18 cellular contexts compared by ENCODE assay signal in genomic region chr12:68638721-68639395, GRCh38. TPM values are rescaled to one million over a fixed set of nuclear protein-coding genes. Genes with fewer than 3 reads are reported as not detected.
DNase-seq lines count a peak whose midpoint lies in the region; ATAC-seq, FAIRE-seq and TF ChIP-seq lines count a peak whose summit lies in the region.
"Had no signal": no experiment of that assay in that cellular context is flagged by ENCODE, and none has a peak within 500 bp of the region (broad histone marks: within the 10 kb centered on the region; RNA-seq: fewer than 3 reads in every experiment).

No MANE protein-coding gene starts in this region.

- WGBS in sigmoid colon, 2 donors: 84% methylated on average over 12 of the region's 12 CpGs

- TF ChIP-seq CTCF in CD8-positive, alpha-beta T cell (IDR thresholded peaks at IDR 0.05): no peak
- TF ChIP-seq CTCF in astrocyte (IDR thresholded peaks at IDR 0.05; ENCODE audit: insufficient read depth, low read depth, low read length) (no peak), sigmoid colon (IDR thresholded peaks at IDR 0.05) (no peak)

- no peak for FAIRE-seq in astrocyte (lab: Jason Lieb, UNC)

- POLR2A ChIA-PET in CD8-positive, alpha-beta T cell (lab: Charles Lee): interaction anchor here (0.7 to 1.5 kb wide), 9 partner anchors 10 to 607 kb away, joined by 3 to 6 read pairs (median 4); partner anchors contain the start of genes RAP1B and SLC35E3
- POLR2A ChIA-PET in naive thymus-derived CD8-positive, alpha-beta T cell (lab: Charles Lee): interaction anchor here (1.0 to 2.2 kb wide), 3 partner anchors 24 to 51 kb away, joined by 3 to 11 read pairs (median 4); partner anchors contain the start of gene RAP1B

- no peak for DNase-seq in CD8-positive, alpha-beta T cell
- peak; percentile 30 for DNase-seq in LHCN-M2 (ENCODE audit: low read depth)
- peak; percentile 59 for DNase-seq in astrocyte (ENCODE audit: low read depth)
- DNase-seq in naive thymus-derived CD8-positive, alpha-beta T cell: no peak
- DNase-seq in GM03348 (ENCODE audit: low spot score): no peak
- no peak for DNase-seq in SW 1271 (lab: John Stamatoyannopoulos, UW)
- no peak for DNase-seq in sigmoid colon
- DNase-seq: activated naive CD4-positive, alpha-beta T cell treated with anti-CD3 and anti-CD28 coated beads for 36 hours; glutamatergic neuron; KBM-7; kidney glomerular epithelial cell; NCI-H187; stimulated activated CD4-positive, alpha-beta T cell treated with anti-CD3 and anti-CD28 coated beads, Interleukin-4, amount 100 ng/mL, for 1 hour had no signal

- H3K9ac ChIP-seq in astrocyte (ENCODE audit: low read length): no peak overlapping the region

- peaks cover 83% of the 10 kb centered on the region for H4K20me1 ChIP-seq in astrocyte (ENCODE audit: insufficient read depth, low read length)

- TF ChIP-seq POLR2A in sigmoid colon (IDR thresholded peaks at IDR 0.05): no peak

- peaks cover 39% of the 10 kb centered on the region for H3K36me3 Mint-ChIP-seq in CD8-positive, alpha-beta T cell
- H3K36me3 Mint-ChIP-seq in astrocyte (ENCODE audit: low read depth, unreplicated experiment): peaks cover 3% of the 10 kb centered on the region
- H3K36me3 Mint-ChIP-seq in naive thymus-derived CD8-positive, alpha-beta T cell: peaks cover 0 to 62% (median 9%) of the 10 kb centered on the region in 3 donors

- no peaks in the 10 kb centered on the region for H3K36me3 ChIP-seq in CD8-positive, alpha-beta T cell (ENCODE audit: insufficient read depth, low read length)
- peaks cover 2% of the 10 kb centered on the region for H3K36me3 ChIP-seq in astrocyte (ENCODE audit: insufficient read depth, low read length)
- H3K36me3 ChIP-seq in sigmoid colon: peaks cover 0 to 3% (median 0%) of the 10 kb centered on the region in 4 donors
- H3K36me3 ChIP-seq: right atrium auricular region had no signal

- peak overlapping the region; percentile 20 for H3K27ac ChIP-seq in CD8-positive, alpha-beta T cell (ENCODE audit: low read depth, low read length)
- H3K27ac ChIP-seq in astrocyte (ENCODE audit: low read depth, low read length) (no peak overlapping the region), sigmoid colon (peak overlapping the region in 1 of 4 donors; percentile 17)
- H3K27ac ChIP-seq: epithelial cell of prostate, right atrium auricular region, RWPE1 had no signal

- peak overlapping the region; percentile 54 for H3K4me3 Mint-ChIP-seq in CD8-positive, alpha-beta T cell
- no peak overlapping the region for H3K4me3 Mint-ChIP-seq in astrocyte (ENCODE audit: unreplicated experiment)
- H3K4me3 Mint-ChIP-seq in naive thymus-derived CD8-positive, alpha-beta T cell: peak overlapping the region; percentile 31 to 80 (median 72)
- H3K4me3 Mint-ChIP-seq: activated naive CD4-positive, alpha-beta T cell treated with anti-CD3 and anti-CD28 coated beads for 36 hours; CD14-positive monocyte; nephron had no signal

- CTCF ChIA-PET in CD8-positive, alpha-beta T cell (lab: Charles Lee): interaction anchor here (0.6 to 0.8 kb wide), 4 partner anchors 16 to 175 kb away, joined by 3 to 5 read pairs (median 3); no protein-coding TSS in a partner anchor

- peak overlapping the region; percentile 14 for H3K4me3 ChIP-seq in CD8-positive, alpha-beta T cell (ENCODE audit: low read depth, low read length)
- H3K4me3 ChIP-seq in astrocyte (ENCODE audit: insufficient read depth, low read depth, low read length) (no peak overlapping the region), sigmoid colon (no peak overlapping the region)
- H3K4me3 ChIP-seq: right atrium auricular region had no signal

- H3K27ac Mint-ChIP-seq in CD8-positive, alpha-beta T cell: peak overlapping the region; percentile 85
- H3K27ac Mint-ChIP-seq in astrocyte (ENCODE audit: unreplicated experiment): peak overlapping the region; percentile 94
- H3K27ac Mint-ChIP-seq in naive thymus-derived CD8-positive, alpha-beta T cell: peak overlapping the region; percentile 66 to 93 (median 82)

- no peak for TF ChIP-seq EP300 in sigmoid colon (IDR thresholded peaks at IDR 0.05)

- H3K4me1 ChIP-seq in CD8-positive, alpha-beta T cell (ENCODE audit: insufficient read depth, low read length): peaks cover 90% of the 10 kb centered on the region
- H3K4me1 ChIP-seq in astrocyte (ENCODE audit: insufficient read depth, low read length): peaks cover 4% of the 10 kb centered on the region
- peaks cover 0 to 92% (median 72%) of the 10 kb centered on the region in 4 donors for H3K4me1 ChIP-seq in sigmoid colon

- H3K4me2 ChIP-seq in astrocyte (ENCODE audit: low read length): no peak overlapping the region

- H3K27me3 Mint-ChIP-seq in CD8-positive, alpha-beta T cell (ENCODE audit: low read depth): no peaks in the 10 kb centered on the region
- H3K27me3 Mint-ChIP-seq in astrocyte (ENCODE audit: low read depth, unreplicated experiment): no peaks in the 10 kb centered on the region
- H3K27me3 Mint-ChIP-seq in naive thymus-derived CD8-positive, alpha-beta T cell: no peaks in the 10 kb centered on the region

- H2AFZ ChIP-seq in astrocyte (ENCODE audit: low read depth, low read length): no peak overlapping the region

- H3K4me1 Mint-ChIP-seq in CD8-positive, alpha-beta T cell (ENCODE audit: low read depth): peaks cover 89% of the 10 kb centered on the region
- peaks cover 47% of the 10 kb centered on the region for H3K4me1 Mint-ChIP-seq in astrocyte (ENCODE audit: low read depth, unreplicated experiment)
- H3K4me1 Mint-ChIP-seq in naive thymus-derived CD8-positive, alpha-beta T cell: peaks cover 28 to 97% (median 77%) of the 10 kb centered on the region in 4 donors

- no peaks in the 10 kb centered on the region for H3K9me3 ChIP-seq in CD8-positive, alpha-beta T cell (ENCODE audit: low read length)
- H3K9me3 ChIP-seq in astrocyte (ENCODE audit: insufficient read depth, low read depth, low read length) (no peaks in the 10 kb centered on the region), sigmoid colon (no peaks in the 10 kb centered on the region)
- H3K9me3 ChIP-seq: right atrium auricular region had no signal

- peaks cover 99% of the 10 kb centered on the region for H3K79me2 ChIP-seq in astrocyte (ENCODE audit: insufficient read depth, low read length)

- H3K9me3 Mint-ChIP-seq in CD8-positive, alpha-beta T cell: no peaks in the 10 kb centered on the region
- no peaks in the 10 kb centered on the region for H3K9me3 Mint-ChIP-seq in astrocyte (ENCODE audit: unreplicated experiment)
- H3K9me3 Mint-ChIP-seq in naive thymus-derived CD8-positive, alpha-beta T cell: no peaks in the 10 kb centered on the region
- H3K9me3 Mint-ChIP-seq: activated naive CD4-positive, alpha-beta T cell treated with anti-CD3 and anti-CD28 coated beads for 36 hours; CD14-positive monocyte; nephron had no signal

- no peak for ATAC-seq in CD8-positive, alpha-beta T cell
- no peak for ATAC-seq in naive thymus-derived CD8-positive, alpha-beta T cell

- H3K27me3 ChIP-seq in CD8-positive, alpha-beta T cell (ENCODE audit: insufficient read depth, low read length): no peaks in the 10 kb centered on the region
- H3K27me3 ChIP-seq in astrocyte (ENCODE audit: insufficient read depth, low read length) (no peaks in the 10 kb centered on the region), sigmoid colon (no peaks in the 10 kb centered on the region)
- H3K27me3 ChIP-seq: right atrium auricular region had no signal

- intact Hi-C loops in CD8-positive, alpha-beta T cell (cut with DNase I, micrococcal nuclease): loop anchor here in 1 of 2 experiments (1.0 to 5.0 kb wide), 2 partner anchors 192 to 280 kb away; no protein-coding TSS in a partner anchor
- intact Hi-C loops in sigmoid colon (cut with DNase I): no loop called here

RNA-seq across cellular contexts. Expression of gene RAP1B, which starts 28.2 kb away (rescaled TPM):
- 100 to 1,000 TPM; 299 TPM for total RNA-seq in CD8-positive, alpha-beta T cell
- total RNA-seq in LHCN-M2 (2014; rRNA removed) (175 and 270 TPM in 2 replicates), astrocyte (209 and 216 TPM in 2 replicates), sigmoid colon (100 to 1,000 TPM; 197 to 251 (median 223) TPM)
- polyA plus RNA-seq in LHCN-M2 (2012): 113 TPM
- total RNA-seq in naive thymus-derived CD8-positive, alpha-beta T cell: 100 to 1,000 TPM; 254 to 288 TPM
- 100 to 1,000 TPM; 562 to 708 (median 574) TPM for polyA plus RNA-seq in naive thymus-derived CD8-positive, alpha-beta T cell
- 100 to 1,000 TPM; 146 to 258 (median 170) TPM for polyA plus RNA-seq in sigmoid colon

RNA-seq across cellular contexts. Expression of gene NUP107, which starts 47.9 kb away (rescaled TPM):
- total RNA-seq in CD8-positive, alpha-beta T cell: 10 to 100 TPM; 40.1 to 45.9 TPM
- total RNA-seq in LHCN-M2 (2014; rRNA removed): 77.5 and 78.0 TPM in 2 replicates
- polyA plus RNA-seq in LHCN-M2 (2012): 19.0 TPM
- 40.3 and 42.8 TPM in 2 replicates for total RNA-seq in astrocyte
- 10 to 100 TPM; 69.9 to 78.5 TPM for total RNA-seq in naive thymus-derived CD8-positive, alpha-beta T cell
- polyA plus RNA-seq in naive thymus-derived CD8-positive, alpha-beta T cell: 10 to 100 TPM; 21.3 to 39.0 (median 24.6) TPM
- 10 to 100 TPM; 24.2 to 34.3 (median 31.0) TPM for total RNA-seq in sigmoid colon
- 10 to 100 TPM in 1 of 3 donors, 1 to 10 TPM in 2; 6.0 to 22.9 (median 6.2) TPM for polyA plus RNA-seq in sigmoid colon

Comparison
In these comparisons a context has a peak if more than half of its experiments do, and no peak if none do; other contexts are left out.
1. DNase-seq: peak in LHCN-M2 (single experiment) and astrocyte (single experiment); none in CD8-positive, alpha-beta T cell (0 of 7), naive thymus-derived CD8-positive, alpha-beta T cell (0 of 10), GM03348 (single experiment), SW 1271 (0 of 2) and sigmoid colon (single experiment).
2. Peak in every context shown above with its lines, with median percentiles within 50 percentile points of each other: H3K27ac Mint-ChIP-seq.